ENCODE assay signal across 8 cellular contexts in genomic region chr14:39432179-39432618, GRCh38. TPM values are rescaled to one million over a fixed set of nuclear protein-coding genes. Genes with fewer than 3 reads are reported as not detected.
DNase-seq lines count a peak whose midpoint lies in the region; ATAC-seq and TF ChIP-seq lines count a peak whose summit lies in the region.

Gene FBXO33, minus strand, starts transcription at chr14:39432433. Its CDS starts 271 bp downstream, at chr14:39432162.

- TF ChIP-seq RAD21 in liver (IDR thresholded peaks at IDR 0.05) = no peak

- H3K4me1 ChIP-seq in BLaER1 treated with 17β-estradiol and CSF1 and Interleukin-3, amounts not matched to agents 10 nM and 100 nM = peaks cover 22 to 41% (median 35%) of the 10 kb centered on the region in 10 experiments
- peaks cover 4 to 36% (median 19%) of the 10 kb centered on the region in 4 donors for H3K4me1 ChIP-seq in liver (ENCODE audit: control insufficient read depth in 4 of 4, insufficient read depth in 4 of 4, low read length in 3 of 4)

- peaks cover 36 to 48% (median 46%) of the 10 kb centered on the region in 11 experiments for H4K20me1 ChIP-seq in BLaER1 treated with 17β-estradiol and CSF1 and Interleukin-3, amounts not matched to agents 10 nM and 100 nM

- ATAC-seq in GM19438 (IDR thresholded peaks at IDR 0.05; ENCODE audit: low read depth, unreplicated experiment) = peak; percentile 79
- ATAC-seq in HG03571 (IDR thresholded peaks at IDR 0.05; ENCODE audit: unreplicated experiment) = peak; percentile 79

- peak within 1 kb of the TSS; percentile 84 to 99 (median 96) for H3K4me3 ChIP-seq in BLaER1 treated with 17β-estradiol and CSF1 and Interleukin-3, amounts not matched to agents 10 nM and 100 nM
- peak within 1 kb of the TSS; percentile 86 to 98 (median 88) for H3K4me3 ChIP-seq in liver (ENCODE audit: low read depth in 1 of 3, low read length in 3 of 3)

- H3K4me2 ChIP-seq in BLaER1 treated with 17β-estradiol and CSF1 and Interleukin-3, amounts not matched to agents 10 nM and 100 nM = peak within 1 kb of the TSS; percentile 84 to 97 (median 93)

- H3K9me3 ChIP-seq in BLaER1 treated with 17β-estradiol and CSF1 and Interleukin-3, amounts not matched to agents 10 nM and 100 nM (replicated peaks in 1 of 11) = no peaks in the 10 kb centered on the region
- H3K9me3 ChIP-seq in liver (ENCODE audit: control insufficient read depth in 4 of 4, low read length in 3 of 4) = no peaks in the 10 kb centered on the region

- peak within 1 kb of the TSS; percentile 98 to 100 (median 100) for H3K27ac ChIP-seq in BLaER1 treated with 17β-estradiol and CSF1 and Interleukin-3, amounts not matched to agents 10 nM and 100 nM
- peak within 1 kb of the TSS; percentile 97 to 98 for H3K27ac ChIP-seq in liver (ENCODE audit: low read depth in 1 of 2, low read length in 2 of 2)

- H3K9ac ChIP-seq in BLaER1 treated with 17β-estradiol and CSF1 and Interleukin-3, amounts not matched to agents 10 nM and 100 nM = peak within 1 kb of the TSS; percentile 98 to 100 (median 100)
- peak within 1 kb of the TSS; percentile 85 to 99 for H3K9ac ChIP-seq in liver (ENCODE audit: low read depth in 1 of 2, low read length in 2 of 2)

- DNase-seq in NCI-H774 (lab: John Stamatoyannopoulos, UW) (peak; percentile 89), dermis blood vessel endothelial cell (peak; percentile 97)
- peak; percentile 94 to 97 for DNase-seq in activated CD4-positive, alpha-beta T cell treated with anti-CD3 and anti-CD28 coated beads, Interleukin-2, amount 50 U/mL, for 48 hours
- DNase-seq in stimulated activated CD4-positive, alpha-beta T cell treated with anti-CD3 and anti-CD28 coated beads, Interleukin-4, amount 100 ng/mL, for 1 hour = peak; percentile 95

- H3K36me3 ChIP-seq in BLaER1 treated with 17β-estradiol and CSF1 and Interleukin-3, amounts not matched to agents 10 nM and 100 nM = no peaks in the 10 kb centered on the region
- H3K36me3 ChIP-seq in liver (ENCODE audit: control insufficient read depth in 4 of 4, insufficient read depth in 3 of 4, low read depth in 1 of 4, low read length in 3 of 4) = no peaks in the 10 kb centered on the region

- under 1% methylated on average over 47 of the region's 47 CpGs for WGBS in liver

- no peaks in the 10 kb centered on the region for H3K27me3 ChIP-seq in BLaER1 treated with 17β-estradiol and CSF1 and Interleukin-3, amounts not matched to agents 10 nM and 100 nM
- no peaks in the 10 kb centered on the region for H3K27me3 ChIP-seq in liver (ENCODE audit: control insufficient read depth in 4 of 4, insufficient read depth in 4 of 4, low read length in 3 of 4)

- no peak for TF ChIP-seq CTCF in liver (IDR thresholded peaks at IDR 0.05; ENCODE audit: low read depth, low read length, missing input control)

TF ChIP-seq in liver, 16 proteins besides CTCF, POLR2A, EP300 and RAD21:
- peak; percentile 39 to 81 for TF ChIP-seq GABPA (IDR thresholded peaks at IDR 0.05 in 1 of 2, conservative IDR thresholded peaks at IDR 0.05 in 1 of 2)
- TF ChIP-seq, protein P1, sequence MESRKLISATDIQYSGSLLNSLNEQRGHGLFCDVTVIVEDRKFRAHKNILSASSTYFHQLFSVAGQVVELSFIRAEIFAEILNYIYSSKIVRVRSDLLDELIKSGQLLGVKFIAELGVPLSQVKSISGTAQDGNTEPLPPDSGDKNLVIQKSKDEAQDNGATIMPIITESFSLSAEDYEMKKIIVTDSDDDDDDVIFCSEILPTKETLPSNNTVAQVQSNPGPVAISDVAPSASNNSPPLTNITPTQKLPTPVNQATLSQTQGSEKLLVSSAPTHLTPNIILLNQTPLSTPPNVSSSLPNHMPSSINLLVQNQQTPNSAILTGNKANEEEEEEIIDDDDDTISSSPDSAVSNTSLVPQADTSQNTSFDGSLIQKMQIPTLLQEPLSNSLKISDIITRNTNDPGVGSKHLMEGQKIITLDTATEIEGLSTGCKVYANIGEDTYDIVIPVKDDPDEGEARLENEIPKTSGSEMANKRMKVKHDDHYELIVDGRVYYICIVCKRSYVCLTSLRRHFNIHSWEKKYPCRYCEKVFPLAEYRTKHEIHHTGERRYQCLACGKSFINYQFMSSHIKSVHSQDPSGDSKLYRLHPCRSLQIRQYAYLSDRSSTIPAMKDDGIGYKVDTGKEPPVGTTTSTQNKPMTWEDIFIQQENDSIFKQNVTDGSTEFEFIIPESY (IDR thresholded peaks at IDR 0.05) = no peak
- peak; percentile 42 to 62 for TF ChIP-seq EGR1 (IDR thresholded peaks at IDR 0.05; ENCODE audit: low read depth in 2 of 2)
- peak; percentile 73 for TF ChIP-seq MAX (IDR thresholded peaks at IDR 0.05)

RNA-seq across cellular contexts. Expression of gene FBXO33, which starts in this region (rescaled TPM):
- total RNA-seq in dermis blood vessel endothelial cell (20.4 and 21.4 TPM in 2 replicates), liver (10 to 100 TPM in 1 of 2 donors, 1 to 10 TPM in 1; 7.1 to 11.4 TPM)
- 1 to 10 TPM; 3.3 to 5.1 TPM for polyA plus RNA-seq in liver

Comparison
In these comparisons a context has a peak if more than half of its experiments do, and no peak if none do; other contexts are left out.
1. Peak in every context shown above with its lines: DNase-seq, ATAC-seq, H3K4me3 ChIP-seq and H3K27ac ChIP-seq.